1 cellular context compared by ENCODE assay signal in the genomic region with DNA sequence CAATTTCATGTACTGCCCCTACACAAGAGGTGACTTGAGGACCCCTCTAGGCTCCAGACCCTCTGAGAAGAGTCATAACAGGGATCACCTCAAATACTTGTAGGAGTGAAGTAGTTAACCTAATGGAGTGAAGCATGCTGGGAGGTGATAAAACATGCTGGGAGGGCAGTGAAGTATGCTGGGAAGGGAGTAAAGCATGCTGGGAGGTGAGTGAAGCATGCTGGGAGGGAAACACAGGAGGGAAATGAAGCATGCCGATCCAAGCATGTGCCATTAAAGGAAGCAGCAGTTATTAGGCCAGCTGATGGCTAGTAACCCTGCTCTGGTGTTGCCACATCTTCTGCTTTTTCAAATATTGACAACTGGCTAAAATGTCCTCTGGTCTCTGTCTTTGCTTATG.
A peak's percentile ranks its signal among the peaks of the same experiment; 100 is the strongest.
TF ChIP-seq lines count a peak whose summit lies in the region.

No MANE protein-coding gene starts in this region.

TF ChIP-seq in K562, 482 proteins besides CTCF, POLR2A, EP300 and RAD21 (continued from another document):
- TF ChIP-seq, protein P1, sequence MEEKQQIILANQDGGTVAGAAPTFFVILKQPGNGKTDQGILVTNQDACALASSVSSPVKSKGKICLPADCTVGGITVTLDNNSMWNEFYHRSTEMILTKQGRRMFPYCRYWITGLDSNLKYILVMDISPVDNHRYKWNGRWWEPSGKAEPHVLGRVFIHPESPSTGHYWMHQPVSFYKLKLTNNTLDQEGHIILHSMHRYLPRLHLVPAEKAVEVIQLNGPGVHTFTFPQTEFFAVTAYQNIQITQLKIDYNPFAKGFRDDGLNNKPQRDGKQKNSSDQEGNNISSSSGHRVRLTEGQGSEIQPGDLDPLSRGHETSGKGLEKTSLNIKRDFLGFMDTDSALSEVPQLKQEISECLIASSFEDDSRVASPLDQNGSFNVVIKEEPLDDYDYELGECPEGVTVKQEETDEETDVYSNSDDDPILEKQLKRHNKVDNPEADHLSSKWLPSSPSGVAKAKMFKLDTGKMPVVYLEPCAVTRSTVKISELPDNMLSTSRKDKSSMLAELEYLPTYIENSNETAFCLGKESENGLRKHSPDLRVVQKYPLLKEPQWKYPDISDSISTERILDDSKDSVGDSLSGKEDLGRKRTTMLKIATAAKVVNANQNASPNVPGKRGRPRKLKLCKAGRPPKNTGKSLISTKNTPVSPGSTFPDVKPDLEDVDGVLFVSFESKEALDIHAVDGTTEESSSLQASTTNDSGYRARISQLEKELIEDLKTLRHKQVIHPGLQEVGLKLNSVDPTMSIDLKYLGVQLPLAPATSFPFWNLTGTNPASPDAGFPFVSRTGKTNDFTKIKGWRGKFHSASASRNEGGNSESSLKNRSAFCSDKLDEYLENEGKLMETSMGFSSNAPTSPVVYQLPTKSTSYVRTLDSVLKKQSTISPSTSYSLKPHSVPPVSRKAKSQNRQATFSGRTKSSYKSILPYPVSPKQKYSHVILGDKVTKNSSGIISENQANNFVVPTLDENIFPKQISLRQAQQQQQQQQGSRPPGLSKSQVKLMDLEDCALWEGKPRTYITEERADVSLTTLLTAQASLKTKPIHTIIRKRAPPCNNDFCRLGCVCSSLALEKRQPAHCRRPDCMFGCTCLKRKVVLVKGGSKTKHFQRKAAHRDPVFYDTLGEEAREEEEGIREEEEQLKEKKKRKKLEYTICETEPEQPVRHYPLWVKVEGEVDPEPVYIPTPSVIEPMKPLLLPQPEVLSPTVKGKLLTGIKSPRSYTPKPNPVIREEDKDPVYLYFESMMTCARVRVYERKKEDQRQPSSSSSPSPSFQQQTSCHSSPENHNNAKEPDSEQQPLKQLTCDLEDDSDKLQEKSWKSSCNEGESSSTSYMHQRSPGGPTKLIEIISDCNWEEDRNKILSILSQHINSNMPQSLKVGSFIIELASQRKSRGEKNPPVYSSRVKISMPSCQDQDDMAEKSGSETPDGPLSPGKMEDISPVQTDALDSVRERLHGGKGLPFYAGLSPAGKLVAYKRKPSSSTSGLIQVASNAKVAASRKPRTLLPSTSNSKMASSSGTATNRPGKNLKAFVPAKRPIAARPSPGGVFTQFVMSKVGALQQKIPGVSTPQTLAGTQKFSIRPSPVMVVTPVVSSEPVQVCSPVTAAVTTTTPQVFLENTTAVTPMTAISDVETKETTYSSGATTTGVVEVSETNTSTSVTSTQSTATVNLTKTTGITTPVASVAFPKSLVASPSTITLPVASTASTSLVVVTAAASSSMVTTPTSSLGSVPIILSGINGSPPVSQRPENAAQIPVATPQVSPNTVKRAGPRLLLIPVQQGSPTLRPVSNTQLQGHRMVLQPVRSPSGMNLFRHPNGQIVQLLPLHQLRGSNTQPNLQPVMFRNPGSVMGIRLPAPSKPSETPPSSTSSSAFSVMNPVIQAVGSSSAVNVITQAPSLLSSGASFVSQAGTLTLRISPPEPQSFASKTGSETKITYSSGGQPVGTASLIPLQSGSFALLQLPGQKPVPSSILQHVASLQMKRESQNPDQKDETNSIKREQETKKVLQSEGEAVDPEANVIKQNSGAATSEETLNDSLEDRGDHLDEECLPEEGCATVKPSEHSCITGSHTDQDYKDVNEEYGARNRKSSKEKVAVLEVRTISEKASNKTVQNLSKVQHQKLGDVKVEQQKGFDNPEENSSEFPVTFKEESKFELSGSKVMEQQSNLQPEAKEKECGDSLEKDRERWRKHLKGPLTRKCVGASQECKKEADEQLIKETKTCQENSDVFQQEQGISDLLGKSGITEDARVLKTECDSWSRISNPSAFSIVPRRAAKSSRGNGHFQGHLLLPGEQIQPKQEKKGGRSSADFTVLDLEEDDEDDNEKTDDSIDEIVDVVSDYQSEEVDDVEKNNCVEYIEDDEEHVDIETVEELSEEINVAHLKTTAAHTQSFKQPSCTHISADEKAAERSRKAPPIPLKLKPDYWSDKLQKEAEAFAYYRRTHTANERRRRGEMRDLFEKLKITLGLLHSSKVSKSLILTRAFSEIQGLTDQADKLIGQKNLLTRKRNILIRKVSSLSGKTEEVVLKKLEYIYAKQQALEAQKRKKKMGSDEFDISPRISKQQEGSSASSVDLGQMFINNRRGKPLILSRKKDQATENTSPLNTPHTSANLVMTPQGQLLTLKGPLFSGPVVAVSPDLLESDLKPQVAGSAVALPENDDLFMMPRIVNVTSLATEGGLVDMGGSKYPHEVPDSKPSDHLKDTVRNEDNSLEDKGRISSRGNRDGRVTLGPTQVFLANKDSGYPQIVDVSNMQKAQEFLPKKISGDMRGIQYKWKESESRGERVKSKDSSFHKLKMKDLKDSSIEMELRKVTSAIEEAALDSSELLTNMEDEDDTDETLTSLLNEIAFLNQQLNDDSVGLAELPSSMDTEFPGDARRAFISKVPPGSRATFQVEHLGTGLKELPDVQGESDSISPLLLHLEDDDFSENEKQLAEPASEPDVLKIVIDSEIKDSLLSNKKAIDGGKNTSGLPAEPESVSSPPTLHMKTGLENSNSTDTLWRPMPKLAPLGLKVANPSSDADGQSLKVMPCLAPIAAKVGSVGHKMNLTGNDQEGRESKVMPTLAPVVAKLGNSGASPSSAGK (IDR thresholded peaks at IDR 0.05) = peak; percentile 69
- TF ChIP-seq, protein P2, sequence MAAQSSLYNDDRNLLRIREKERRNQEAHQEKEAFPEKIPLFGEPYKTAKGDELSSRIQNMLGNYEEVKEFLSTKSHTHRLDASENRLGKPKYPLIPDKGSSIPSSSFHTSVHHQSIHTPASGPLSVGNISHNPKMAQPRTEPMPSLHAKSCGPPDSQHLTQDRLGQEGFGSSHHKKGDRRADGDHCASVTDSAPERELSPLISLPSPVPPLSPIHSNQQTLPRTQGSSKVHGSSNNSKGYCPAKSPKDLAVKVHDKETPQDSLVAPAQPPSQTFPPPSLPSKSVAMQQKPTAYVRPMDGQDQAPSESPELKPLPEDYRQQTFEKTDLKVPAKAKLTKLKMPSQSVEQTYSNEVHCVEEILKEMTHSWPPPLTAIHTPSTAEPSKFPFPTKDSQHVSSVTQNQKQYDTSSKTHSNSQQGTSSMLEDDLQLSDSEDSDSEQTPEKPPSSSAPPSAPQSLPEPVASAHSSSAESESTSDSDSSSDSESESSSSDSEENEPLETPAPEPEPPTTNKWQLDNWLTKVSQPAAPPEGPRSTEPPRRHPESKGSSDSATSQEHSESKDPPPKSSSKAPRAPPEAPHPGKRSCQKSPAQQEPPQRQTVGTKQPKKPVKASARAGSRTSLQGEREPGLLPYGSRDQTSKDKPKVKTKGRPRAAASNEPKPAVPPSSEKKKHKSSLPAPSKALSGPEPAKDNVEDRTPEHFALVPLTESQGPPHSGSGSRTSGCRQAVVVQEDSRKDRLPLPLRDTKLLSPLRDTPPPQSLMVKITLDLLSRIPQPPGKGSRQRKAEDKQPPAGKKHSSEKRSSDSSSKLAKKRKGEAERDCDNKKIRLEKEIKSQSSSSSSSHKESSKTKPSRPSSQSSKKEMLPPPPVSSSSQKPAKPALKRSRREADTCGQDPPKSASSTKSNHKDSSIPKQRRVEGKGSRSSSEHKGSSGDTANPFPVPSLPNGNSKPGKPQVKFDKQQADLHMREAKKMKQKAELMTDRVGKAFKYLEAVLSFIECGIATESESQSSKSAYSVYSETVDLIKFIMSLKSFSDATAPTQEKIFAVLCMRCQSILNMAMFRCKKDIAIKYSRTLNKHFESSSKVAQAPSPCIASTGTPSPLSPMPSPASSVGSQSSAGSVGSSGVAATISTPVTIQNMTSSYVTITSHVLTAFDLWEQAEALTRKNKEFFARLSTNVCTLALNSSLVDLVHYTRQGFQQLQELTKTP (IDR thresholded peaks at IDR 0.05; ENCODE audit: low read depth in 1 of 2, partially characterized antibody in 2 of 2) = peak in 1 of 2 experiments; percentile 88
- TF ChIP-seq, protein P3, sequence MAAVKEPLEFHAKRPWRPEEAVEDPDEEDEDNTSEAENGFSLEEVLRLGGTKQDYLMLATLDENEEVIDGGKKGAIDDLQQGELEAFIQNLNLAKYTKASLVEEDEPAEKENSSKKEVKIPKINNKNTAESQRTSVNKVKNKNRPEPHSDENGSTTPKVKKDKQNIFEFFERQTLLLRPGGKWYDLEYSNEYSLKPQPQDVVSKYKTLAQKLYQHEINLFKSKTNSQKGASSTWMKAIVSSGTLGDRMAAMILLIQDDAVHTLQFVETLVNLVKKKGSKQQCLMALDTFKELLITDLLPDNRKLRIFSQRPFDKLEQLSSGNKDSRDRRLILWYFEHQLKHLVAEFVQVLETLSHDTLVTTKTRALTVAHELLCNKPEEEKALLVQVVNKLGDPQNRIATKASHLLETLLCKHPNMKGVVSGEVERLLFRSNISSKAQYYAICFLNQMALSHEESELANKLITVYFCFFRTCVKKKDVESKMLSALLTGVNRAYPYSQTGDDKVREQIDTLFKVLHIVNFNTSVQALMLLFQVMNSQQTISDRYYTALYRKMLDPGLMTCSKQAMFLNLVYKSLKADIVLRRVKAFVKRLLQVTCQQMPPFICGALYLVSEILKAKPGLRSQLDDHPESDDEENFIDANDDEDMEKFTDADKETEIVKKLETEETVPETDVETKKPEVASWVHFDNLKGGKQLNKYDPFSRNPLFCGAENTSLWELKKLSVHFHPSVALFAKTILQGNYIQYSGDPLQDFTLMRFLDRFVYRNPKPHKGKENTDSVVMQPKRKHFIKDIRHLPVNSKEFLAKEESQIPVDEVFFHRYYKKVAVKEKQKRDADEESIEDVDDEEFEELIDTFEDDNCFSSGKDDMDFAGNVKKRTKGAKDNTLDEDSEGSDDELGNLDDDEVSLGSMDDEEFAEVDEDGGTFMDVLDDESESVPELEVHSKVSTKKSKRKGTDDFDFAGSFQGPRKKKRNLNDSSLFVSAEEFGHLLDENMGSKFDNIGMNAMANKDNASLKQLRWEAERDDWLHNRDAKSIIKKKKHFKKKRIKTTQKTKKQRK (IDR thresholded peaks at IDR 0.05; ENCODE audit: borderline replicate concordance, low read depth, low read length) = no peak
- peak; percentile 50; the same call in 1 of the 2 replicates for TF ChIP-seq L3MBTL2 (IDR thresholded peaks at IDR 0.05)
- TF ChIP-seq NEUROD1 (IDR thresholded peaks at IDR 0.05; ENCODE audit: borderline replicate concordance, low read depth, low read length, partially characterized antibody) = no peak
